In genomic region chr1:36149237-36149972, GRCh38 we compare ENCODE assay signal across 1 cellular context.
A peak's percentile ranks its signal among the peaks of the same experiment; 100 is the strongest.
TF ChIP-seq lines count a peak whose summit lies in the region.

TRAPPC3 (minus strand) TSS chr1:36149486; CDS start chr1:36149378, 108 bp downstream.

TF ChIP-seq in GM12878, 131 proteins besides CTCF, POLR2A, EP300 and RAD21 (continued from another document and continues in another):
- TF ChIP-seq ZNF687 (IDR thresholded peaks at IDR 0.05) (0 out of 2 replicates have a peak, but pooled peaks have one; percentile 4), SMARCA5 (IDR thresholded peaks at IDR 0.05) (0 out of 2 replicates have a peak, but pooled peaks have one; percentile 10), KLF5 (IDR thresholded peaks at IDR 0.05; ENCODE audit: partially characterized antibody) (peak; percentile 47), FOS (IDR thresholded peaks at IDR 0.05; ENCODE audit: borderline replicate concordance, extremely low read depth, insufficient read length) (no peak), YY1 (IDR thresholded peaks at IDR 0.05; ENCODE audit: low read depth, low read length) (peak; percentile 91), DPF2 (IDR thresholded peaks at IDR 0.05) (peak; percentile 96), TBL1XR1 (IDR thresholded peaks at IDR 0.05; ENCODE audit: low read depth, low read length) (no peak; the same call in 1 of the 2 replicates), CBFB (IDR thresholded peaks at IDR 0.05; ENCODE audit: low read depth) (no peak), EZH2 (IDR thresholded peaks at IDR 0.05; ENCODE audit: borderline replicate concordance, control insufficient read depth, low read depth, low read length) (no peak), CUX1 (IDR thresholded peaks at IDR 0.05; ENCODE audit: insufficient replicate concordance, low read depth, low read length) (no peak), MEF2B (IDR thresholded peaks at IDR 0.05; ENCODE audit: partially characterized antibody, poor library complexity, severe bottlenecking) (no peak), YBX1 (IDR thresholded peaks at IDR 0.05) (no peak), ZNF207 (IDR thresholded peaks at IDR 0.05; ENCODE audit: borderline replicate concordance) (peak; percentile 86; the same call in 1 of the 2 replicates), LARP7 (IDR thresholded peaks at IDR 0.05) (peak; percentile 72), IRF5 (IDR thresholded peaks at IDR 0.05; ENCODE audit: borderline replicate concordance) (no peak), RELB (IDR thresholded peaks at IDR 0.05; ENCODE audit: low read depth) (peak; percentile 93), CHD2 (IDR thresholded peaks at IDR 0.05; ENCODE audit: borderline replicate concordance, low read depth, low read length) (no peak; the same call in 1 of the 2 replicates), SUPT20H (IDR thresholded peaks at IDR 0.05; ENCODE audit: borderline replicate concordance, control insufficient read depth, low read depth, low read length) (no peak), SKIL (IDR thresholded peaks at IDR 0.05; ENCODE audit: low read depth, poor library complexity, severe bottlenecking) (peak; percentile 32), IKZF1 (conservative IDR thresholded peaks at IDR 0.05) (peak; percentile 100), TCF3 (IDR thresholded peaks at IDR 0.05; ENCODE audit: borderline replicate concordance, insufficient read depth, low read depth, low read length) (no peak), MXI1 (IDR thresholded peaks at IDR 0.05; ENCODE audit: low read depth, low read length) (peak; percentile 89), ETV6 (conservative IDR thresholded peaks at IDR 0.05 in 1 of 2, IDR thresholded peaks at IDR 0.05 in 1 of 2; ENCODE audit: borderline replicate concordance in 1 of 2, low read depth in 1 of 2) (no peak), SREBF2 (IDR thresholded peaks at IDR 0.05; ENCODE audit: low read length) (no peak), E2F8 (IDR thresholded peaks at IDR 0.05; ENCODE audit: low read depth, partially characterized antibody) (no peak), IRF4 (IDR thresholded peaks at IDR 0.05; ENCODE audit: low read depth, low read length) (no peak), ZNF592 (IDR thresholded peaks at IDR 0.05) (peak; percentile 84), ZNF622 (IDR thresholded peaks at IDR 0.05) (no peak), NBN (IDR thresholded peaks at IDR 0.05) (peak; percentile 74), ASH2L (IDR thresholded peaks at IDR 0.05; ENCODE audit: borderline replicate concordance, low read depth) (no peak), RBBP5 (conservative IDR thresholded peaks at IDR 0.05) (no peak), NR2F1 (conservative IDR thresholded peaks at IDR 0.05) (peak; percentile 76), TCF7 (IDR thresholded peaks at IDR 0.05; ENCODE audit: borderline replicate concordance) (no peak), PML (IDR thresholded peaks at IDR 0.05; ENCODE audit: low read length) (no peak), HCFC1 (IDR thresholded peaks at IDR 0.05; ENCODE audit: low read length) (peak; percentile 98), SMAD1 (IDR thresholded peaks at IDR 0.05; ENCODE audit: low read depth, partially characterized antibody) (no peak), CBX5 (IDR thresholded peaks at IDR 0.05; ENCODE audit: low read depth) (no peak), HDAC6 (IDR thresholded peaks at IDR 0.05; ENCODE audit: unreplicated experiment) (no peak), MTA3 (IDR thresholded peaks at IDR 0.05; ENCODE audit: borderline replicate concordance, low read length) (no peak), CREM (IDR thresholded peaks at IDR 0.05; ENCODE audit: low read depth) (peak; percentile 94), NR2C1 (IDR thresholded peaks at IDR 0.05) (peak; percentile 77), SRF (IDR thresholded peaks at IDR 0.05; ENCODE audit: low read depth in 2 of 2, low read length in 2 of 2) (0 out of 4 replicates have a peak, but pooled peaks of 1 of the 2 experiments have one; percentile 37)
